11 cellular contexts compared by ENCODE assay signal in genomic region chr2:86783615-86784339, GRCh38. TPM values are rescaled to one million over a fixed set of nuclear protein-coding genes. Genes with fewer than 3 reads are reported as not detected.
DNase-seq lines count a peak whose midpoint lies in the region; ATAC-seq and TF ChIP-seq lines count a peak whose summit lies in the region.
"Had no signal": no experiment of that assay in that cellular context is flagged by ENCODE, and none has a peak within 500 bp of the region (broad histone marks: within the 10 kb centered on the region; RNA-seq: fewer than 3 reads in every experiment).

No MANE protein-coding gene starts in this region.

- no peak for TF ChIP-seq POLR2A in spleen (IDR thresholded peaks at IDR 0.05)

- no peaks in the 10 kb centered on the region for H3K9me3 ChIP-seq in spleen
- H3K9me3 ChIP-seq: A549, gastrocnemius medialis had no signal

- H3K27me3 ChIP-seq in spleen (replicated peaks in 1 of 7) = peaks cover 0 to 10% (median 1%) of the 10 kb centered on the region in 7 donors

- no peak overlapping the region for H3K4me3 ChIP-seq in spleen
- H3K4me3 ChIP-seq: A549, gastrocnemius medialis had no signal

- TF ChIP-seq CTCF in spleen (IDR thresholded peaks at IDR 0.05 in 8 of 11, conservative IDR thresholded peaks at IDR 0.05 in 3 of 11) = no peak

- peak overlapping the region; percentile 38 to 86 (median 66) for H3K27ac ChIP-seq in spleen
- H3K27ac ChIP-seq: A549, gastrocnemius medialis had no signal

- DNase-seq in SIG-M5 treated with dmso at 0.1 percent for 504 hours (lab: John Stamatoyannopoulos, UW; ENCODE audit: unreplicated experiment) (peak; percentile 24), SIG-M5 (lab: John Stamatoyannopoulos, UW) (no peak), spleen (no peak), T-helper 1 cell (no peak), NCI-H2171 treated with DMSO at 0.1 percent for 48 hours (lab: John Stamatoyannopoulos, UW) (no peak), KG1 (lab: John Stamatoyannopoulos, UW) (no peak)
- DNase-seq: gastrocnemius medialis, NCI-H187 had no signal

- 44 to 62% (median 51%) methylated on average over 8 of the region's 8 CpGs for WGBS in spleen, 5 donors

- H3K36me3 ChIP-seq in spleen = peaks cover 0 to 7% (median 0%) of the 10 kb centered on the region in 6 donors
- H3K36me3 ChIP-seq: gastrocnemius medialis had no signal

- H3K4me1 ChIP-seq in spleen = peaks cover 16 to 95% (median 37%) of the 10 kb centered on the region in 6 donors
- H3K4me1 ChIP-seq: A549 had no signal

- peak; percentile 99 for ATAC-seq in GM21723 (IDR thresholded peaks at IDR 0.05; ENCODE audit: unreplicated experiment)
- peak; percentile 95 for ATAC-seq in HG03442 (IDR thresholded peaks at IDR 0.05; ENCODE audit: unreplicated experiment)
- ATAC-seq: A549, gastrocnemius medialis had no signal

- intact Hi-C loops in spleen (cut with DNase I; ENCODE audit: low total_unique reads) = no loop called here

RNA-seq across cellular contexts. Expression of gene CD8A, which starts 6.9 kb away (rescaled TPM):
- 100 to 1,000 TPM in 4 of 7 donors, 10 to 100 TPM in 3; 91.2 to 182 (median 111) TPM for total RNA-seq in spleen
- 10 to 100 TPM; 14.2 to 47.8 (median 21.4) TPM for polyA plus RNA-seq in spleen
